In genomic region chr6:56247654-56248122, GRCh38 we compare ENCODE assay signal across 10 cellular contexts. TPM values are rescaled to one million over a fixed set of nuclear protein-coding genes. Genes with fewer than 3 reads are reported as not detected.
DNase-seq lines count a peak whose midpoint lies in the region; ATAC-seq, FAIRE-seq and TF ChIP-seq lines count a peak whose summit lies in the region.
"Had no signal": no experiment of that assay in that cellular context is flagged by ENCODE, and none has a peak within 500 bp of the region (broad histone marks: within the 10 kb centered on the region; RNA-seq: fewer than 3 reads in every experiment).

No MANE protein-coding gene starts in this region.

- ATAC-seq in HG03571 (IDR thresholded peaks at IDR 0.05; ENCODE audit: unreplicated experiment) = no peak

- H3K9me3 ChIP-seq in PC-9 (ENCODE audit: insufficient read depth, low read depth) (no peaks in the 10 kb centered on the region), esophagus squamous epithelium (no peaks in the 10 kb centered on the region), mucosa of rectum (ENCODE audit: control insufficient read depth in 2 of 2, low read length in 2 of 2) (no peaks in the 10 kb centered on the region), tibial artery (no peaks in the 10 kb centered on the region)

- 23 to 29% methylated on average over 10 to 12 of the region's 12 CpGs for WGBS in esophagus squamous epithelium, 2 donors

- CTCF ChIA-PET in PC-9 (lab: Charles Lee) = no interaction called here

- FAIRE-seq in H54 (lab: Jason Lieb, UNC) = no peak

- H3K4me3 ChIP-seq in PC-9 (peak overlapping the region; percentile 31; the same call in 1 of the 2 replicates), esophagus squamous epithelium (peak overlapping the region; percentile 33 to 70 (median 52)), mucosa of rectum (ENCODE audit: low read length in 2 of 2) (peak overlapping the region; percentile 61 to 62), tibial artery (peak overlapping the region; percentile 50 to 54)

- H3K36me3 ChIP-seq in PC-9 (ENCODE audit: low read depth) (no peaks in the 10 kb centered on the region), esophagus squamous epithelium (no peaks in the 10 kb centered on the region), mucosa of rectum (ENCODE audit: control insufficient read depth in 2 of 2, insufficient read depth in 2 of 2, low read length in 2 of 2) (no peaks in the 10 kb centered on the region), tibial artery (no peaks in the 10 kb centered on the region)
- H3K36me3 ChIP-seq: WERI-Rb-1 had no signal

- DNase-seq in PC-9 (no peak), esophagus squamous epithelium (lab: John Stamatoyannopoulos, UW) (no peak), tibial artery (no peak), H54 (ENCODE audit: insufficient read length, low spot score) (no peak), medulla oblongata (ENCODE audit: extremely low spot score) (no peak), epidermal melanocyte (ENCODE audit: insufficient read length, low spot score) (no peak)
- DNase-seq: activated gamma-delta T cell treated with Interleukin-2 at 50 U/mL for 16 hours, WERI-Rb-1 had no signal

- POLR2A ChIA-PET in PC-9 (lab: Charles Lee; ENCODE audit: unreplicated experiment) = no interaction called here

- no peak overlapping the region for H3K9ac ChIP-seq in mucosa of rectum (ENCODE audit: low read depth in 1 of 2, low read length in 2 of 2)

- TF ChIP-seq POLR2A in esophagus squamous epithelium (IDR thresholded peaks at IDR 0.05) (no peak), H54 (IDR thresholded peaks at IDR 0.05; ENCODE audit: low read depth, low read length) (no peak)

- BruUV-seq in PC-9 (replicated peaks; lab: Mats Ljungman, UMichigan) = no TSS peak

- intact Hi-C loops in PC-9 (cut with micrococcal nuclease; ENCODE audit: unreplicated experiment) = loop anchor here (10.0 kb wide), 1 partner anchor 143 kb away; no protein-coding TSS in a partner anchor
- intact Hi-C loops in esophagus squamous epithelium (cut with DNase I) = no loop called here
- intact Hi-C loops in tibial artery (cut with DNase I; ENCODE audit: low total_unique reads) = no loop called here

- H3K4me1 ChIP-seq in PC-9 (replicated peaks; ENCODE audit: insufficient read depth) = no peaks in the 10 kb centered on the region
- H3K4me1 ChIP-seq in esophagus squamous epithelium = peaks cover 8 to 53% (median 18%) of the 10 kb centered on the region in 3 donors
- H3K4me1 ChIP-seq in mucosa of rectum (ENCODE audit: control insufficient read depth in 2 of 2, insufficient read depth in 2 of 2, low read length in 2 of 2) = peaks cover 0 to 3% of the 10 kb centered on the region in 2 donors
- peaks cover 0 to 21% (median 6%) of the 10 kb centered on the region in 4 donors for H3K4me1 ChIP-seq in tibial artery

- no peaks in the 10 kb centered on the region for H3K9me2 ChIP-seq in PC-9 (ENCODE audit: insufficient read depth)

- no peaks in the 10 kb centered on the region for H3F3A ChIP-seq in PC-9 (ENCODE audit: insufficient read depth, low read depth)

- H3K27ac ChIP-seq in PC-9 (no peak overlapping the region), esophagus squamous epithelium (peak overlapping the region in 3 of 4 donors; percentile 59 to 66 (median 61)), mucosa of rectum (ENCODE audit: low read depth in 2 of 2, low read length in 2 of 2) (no peak overlapping the region), tibial artery (peak overlapping the region; percentile 58 to 66)
- H3K27ac ChIP-seq: WERI-Rb-1 had no signal

- TF ChIP-seq CTCF in PC-9 (conservative IDR thresholded peaks at IDR 0.05) (no peak), esophagus squamous epithelium (IDR thresholded peaks at IDR 0.05) (no peak), tibial artery (IDR thresholded peaks at IDR 0.05) (no peak)

- no peaks in the 10 kb centered on the region for H3K79me2 ChIP-seq in PC-9 (ENCODE audit: low read depth)

- peak overlapping the region; percentile 68 for H3K4me2 ChIP-seq in PC-9

- H4K20me1 ChIP-seq in PC-9 (ENCODE audit: insufficient read depth) = no peaks in the 10 kb centered on the region; the same call in 1 of the 2 replicates

- 0 out of 2 replicates have a peak overlapping the region, but pooled peaks have one; percentile 71 for H2AFZ ChIP-seq in PC-9

- H3K27me3 ChIP-seq in PC-9 (ENCODE audit: insufficient read depth, low read depth) = peaks cover 11% of the 10 kb centered on the region
- H3K27me3 ChIP-seq in esophagus squamous epithelium = no peaks in the 10 kb centered on the region
- H3K27me3 ChIP-seq in mucosa of rectum (ENCODE audit: control insufficient read depth in 2 of 2, insufficient read depth in 2 of 2, low read length in 2 of 2) = peaks cover 0 to 2% of the 10 kb centered on the region in 2 donors
- H3K27me3 ChIP-seq in tibial artery = no peaks in the 10 kb centered on the region

RNA-seq across cellular contexts. Expression of gene COL21A1, which starts 0.3 kb away (rescaled TPM):
- total RNA-seq in PC-9 (2021) (0.13 TPM in 1 of 2 replicates, not detected in the other), esophagus squamous epithelium (1 to 10 TPM; 1.3 to 2.1 (median 1.6) TPM)

Comparison
In these comparisons a context has a peak if more than half of its experiments do, and no peak if none do; other contexts are left out.
1. H3K27ac ChIP-seq: peak in esophagus squamous epithelium (3 of 4) and tibial artery (2 of 2); none in PC-9 (single experiment) and mucosa of rectum (0 of 2).
2. Peak in every context shown above with its lines, with median percentiles within 50 percentile points of each other: H3K4me3 ChIP-seq.